10 cellular contexts compared by ENCODE assay signal in genomic region chr2:38174646-38175096, GRCh38.
A peak's percentile ranks its signal among the peaks of the same experiment; 100 is the strongest.
DNase-seq lines count a peak whose midpoint lies in the region; ATAC-seq and TF ChIP-seq lines count a peak whose summit lies in the region.
"Had no signal": no experiment of that assay in that cellular context is flagged by ENCODE, and none has a peak within 500 bp of the region (broad histone marks: within the 10 kb centered on the region; RNA-seq: fewer than 3 reads in every experiment).

No MANE protein-coding gene starts in this region.

- H3K4me3 ChIP-seq in SJSA1 (no peak overlapping the region), skeletal muscle cell (ENCODE audit: low read depth, low read length) (no peak overlapping the region)

- no peaks in the 10 kb centered on the region for H3K27me3 ChIP-seq in SJSA1 (replicated peaks)
- H3K27me3 ChIP-seq in foreskin keratinocyte = no peaks in the 10 kb centered on the region

- TF ChIP-seq CTCF in foreskin keratinocyte (conservative IDR thresholded peaks at IDR 0.05) = no peak

- no peaks in the 10 kb centered on the region for H3K36me3 ChIP-seq in SJSA1

- H3K27ac ChIP-seq in SJSA1 (peak overlapping the region; percentile 10; the same call in 1 of the 2 replicates), foreskin keratinocyte (no peak overlapping the region)

- H3K4me1 ChIP-seq in SJSA1 (replicated peaks) = peaks cover 42% of the 10 kb centered on the region
- H3K4me1 ChIP-seq in foreskin keratinocyte = peaks cover 15% of the 10 kb centered on the region

- no peaks in the 10 kb centered on the region for H3K9me3 ChIP-seq in SJSA1 (replicated peaks)

- DNase-seq in GM04504 (ENCODE audit: low read depth) (peak; percentile 94), SJSA1 (ENCODE audit: low read depth in 1 of 2, low spot score in 2 of 2) (no peak), foreskin keratinocyte (peak; percentile 94 to 97), skeletal muscle cell (ENCODE audit: low read depth) (peak; percentile 95), occipital lobe (lab: John Stamatoyannopoulos, UW) (no peak)
- DNase-seq in activated CD4-positive, alpha-beta T cell treated with anti-CD3 and anti-CD28 coated beads for 4 hours = no peak
- DNase-seq: naive B cell, RPMI8226 had no signal

- peak; percentile 92 for ATAC-seq in foreskin keratinocyte
- no peak for ATAC-seq in GM18511 (IDR thresholded peaks at IDR 0.05; ENCODE audit: unreplicated experiment)
- no peak for ATAC-seq in GM19463 (IDR thresholded peaks at IDR 0.05; ENCODE audit: unreplicated experiment)

Comparison
In these comparisons a context has a peak if more than half of its experiments do, and no peak if none do; other contexts are left out.
1. DNase-seq: peak in GM04504 (single experiment), foreskin keratinocyte (2 of 2) and skeletal muscle cell (single experiment); none in SJSA1 (0 of 2), occipital lobe (single experiment) and activated CD4-positive, alpha-beta T cell treated with anti-CD3 and anti-CD28 coated beads for 4 hours (0 of 2).